In the genomic region with DNA sequence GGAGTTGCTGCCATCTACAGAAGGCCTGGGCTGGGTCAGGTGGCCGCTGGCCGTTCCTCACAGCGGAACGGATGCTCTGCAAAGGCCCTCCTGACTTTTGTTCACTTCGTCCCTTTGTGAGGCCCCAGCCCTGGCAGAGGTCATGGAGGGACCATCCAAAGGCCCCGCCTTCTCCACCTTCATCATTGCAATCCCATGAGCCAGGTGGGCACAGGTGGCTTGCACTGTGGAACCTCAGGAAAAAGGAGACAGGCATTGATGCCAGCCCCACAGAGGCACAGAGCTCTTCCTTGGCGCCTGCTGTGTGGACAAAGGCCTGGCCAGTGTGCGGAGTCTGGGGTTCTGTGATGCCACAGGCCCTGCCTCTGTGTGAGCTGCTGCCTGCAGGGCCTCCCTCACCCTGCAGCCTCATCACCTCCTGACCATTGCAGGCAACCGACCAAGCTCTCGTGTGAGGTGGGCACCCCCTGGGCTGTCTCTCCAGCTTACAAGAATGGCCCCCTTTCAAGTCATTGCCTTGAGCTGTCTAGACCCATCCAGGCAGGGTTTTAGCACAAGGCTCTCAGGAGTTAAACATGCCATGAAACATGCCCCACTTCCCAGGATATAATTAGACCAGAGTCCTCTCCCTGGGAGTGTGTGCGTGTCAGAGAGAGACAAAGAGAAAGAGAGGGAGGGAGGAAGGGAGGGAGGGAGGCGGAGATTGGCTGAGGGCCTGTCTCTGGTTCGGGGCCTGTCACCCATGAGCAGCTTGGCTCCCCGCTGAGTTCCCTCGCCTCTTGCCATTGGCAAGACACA, we compare ENCODE assay signal across 8 cellular contexts. TPM values are rescaled to one million over a fixed set of nuclear protein-coding genes. Genes with fewer than 3 reads are reported as not detected.
DNase-seq lines count a peak whose midpoint lies in the region; ATAC-seq and TF ChIP-seq lines count a peak whose summit lies in the region.

No MANE protein-coding gene starts in this region.

- H3K4me1 Mint-ChIP-seq in neural crest cell (peaks cover 9% of the 10 kb centered on the region), natural killer cell (no peaks in the 10 kb centered on the region)

- H3K27me3 ChIP-seq in H7 (ENCODE audit: control insufficient read depth, insufficient read depth, low read length), result no peaks in the 10 kb centered on the region

- H3K27me3 Mint-ChIP-seq in neural crest cell (ENCODE audit: low read depth), result no peaks in the 10 kb centered on the region
- no peaks in the 10 kb centered on the region for H3K27me3 Mint-ChIP-seq in natural killer cell (ENCODE audit: low read depth in 2 of 2)

- TF ChIP-seq CTCF in fibroblast of mammary gland (conservative IDR thresholded peaks at IDR 0.05; ENCODE audit: control insufficient read depth, insufficient read depth, low read depth, low read length) (no peak), neural crest cell (conservative IDR thresholded peaks at IDR 0.05) (no peak), natural killer cell (IDR thresholded peaks at IDR 0.05) (no peak)

- H3K4me3 Mint-ChIP-seq in neural crest cell, result no peak overlapping the region
- H3K4me3 Mint-ChIP-seq in natural killer cell, result no peak overlapping the region

- no peak for ATAC-seq in natural killer cell

- no peaks in the 10 kb centered on the region for H3K9me3 Mint-ChIP-seq in neural crest cell
- no peaks in the 10 kb centered on the region for H3K9me3 Mint-ChIP-seq in natural killer cell

- H3K36me3 ChIP-seq in H7 (replicated peaks; ENCODE audit: control insufficient read depth, insufficient read depth, low read length), result no peaks in the 10 kb centered on the region

- no peak overlapping the region for H3K4me3 ChIP-seq in H7 (ENCODE audit: insufficient read depth, low read depth, low read length)
- H3K4me3 ChIP-seq in fibroblast of mammary gland (ENCODE audit: control insufficient read depth, low read depth, low read length), result no peak overlapping the region

- intact Hi-C loops in natural killer cell (cut with micrococcal nuclease), result no loop called here

- peak; percentile 58 for DNase-seq in H7
- peak; percentile 95 for DNase-seq in RPMI7951 (ENCODE audit: low read depth)
- peak; percentile 91 for DNase-seq in fibroblast of mammary gland (ENCODE audit: low read depth)
- DNase-seq in neural crest cell (ENCODE audit: low read depth, low spot score), result no peak
- no peak for DNase-seq in activated CD4-positive, alpha-beta T cell treated with anti-CD3 and anti-CD28 coated beads, Interleukin-2, amount 50 U/mL, for 4 hours
- DNase-seq in NK-92 treated with Interleukin-12 subunit alpha and Interleukin-12 subunit beta, amount 100 ng/mL, for 24 hours (lab: John Stamatoyannopoulos, UW), result no peak
- DNase-seq in natural killer cell, result no peak
- no peak for DNase-seq in HuH-7 (ENCODE audit: low spot score)

- H3K36me3 Mint-ChIP-seq in neural crest cell (ENCODE audit: low read depth) (no peaks in the 10 kb centered on the region), natural killer cell (no peaks in the 10 kb centered on the region)

- H3K27ac Mint-ChIP-seq in neural crest cell (ENCODE audit: unreplicated experiment), result peak overlapping the region; percentile 78
- no peak overlapping the region for H3K27ac Mint-ChIP-seq in natural killer cell

RNA-seq across cellular contexts. Expression of a gene that starts 19.3 kb away (rescaled TPM):
- 49.2 and 64.3 TPM in 2 replicates for total RNA-seq in H7 (2014; rRNA removed; shearing (Covaris generic))
- 85.4 and 97.9 TPM in 2 replicates for total RNA-seq in RPMI7951 (2014; rRNA removed; shearing (Covaris generic))
- total RNA-seq in neural crest cell (30.3 and 31.2 TPM in 2 replicates), natural killer cell (1,000 to 10,000 TPM; 2,039 to 3,339 (median 2,499) TPM)

Comparison
In these comparisons a context has a peak if more than half of its experiments do, and no peak if none do; other contexts are left out.
1. DNase-seq: peak in H7 (single experiment), RPMI7951 (single experiment) and fibroblast of mammary gland (single experiment); none in neural crest cell (single experiment), activated CD4-positive, alpha-beta T cell treated with anti-CD3 and anti-CD28 coated beads, Interleukin-2, amount 50 U/mL, for 4 hours (0 of 2), NK-92 treated with Interleukin-12 subunit alpha and Interleukin-12 subunit beta, amount 100 ng/mL, for 24 hours (single experiment), natural killer cell (single experiment) and HuH-7 (single experiment).
2. RNA of a gene that starts 19.3 kb away (total RNA-seq): 2,039 to 3,339 TPM in natural killer cell; 85.4 to 97.9 TPM in RPMI7951, 49.2 to 64.3 TPM in H7 and 30.3 to 31.2 TPM in neural crest cell; every median in the first group is over 10 times any median in the second.